8 cellular contexts compared by ENCODE assay signal in genomic region chr9:129995409-129996160, GRCh38. TPM values are rescaled to one million over a fixed set of nuclear protein-coding genes. Genes with fewer than 3 reads are reported as not detected.
DNase-seq lines count a peak whose midpoint lies in the region; TF ChIP-seq lines count a peak whose summit lies in the region.

No MANE protein-coding gene starts in this region.

- intact Hi-C loops in dendritic cell treated with granulocyte-macrophage colony-stimulating factor and Interleukin-4, amounts not matched to agents 40 ng/mL and 50 ng/mL, for 4 days (cut with micrococcal nuclease): loop anchor here (5.0 kb wide), 1 partner anchor 38 kb away; no protein-coding TSS in a partner anchor

- H3F3A ChIP-seq in DOHH2 (ENCODE audit: control insufficient read depth, insufficient read depth): peaks cover 41% of the 10 kb centered on the region

- DNase-seq in occipital lobe (lab: John Stamatoyannopoulos, UW): peak; percentile 5
- no peak for DNase-seq in NCI-H1092 (lab: John Stamatoyannopoulos, UW)
- DNase-seq in NCI-H774 (lab: John Stamatoyannopoulos, UW): no peak
- no peak for DNase-seq in NCI-H1694 treated with DMSO at 0.1 percent for 48 hours (lab: John Stamatoyannopoulos, UW)
- DNase-seq in GF-D8 (lab: John Stamatoyannopoulos, UW): no peak

- peaks cover 41% of the 10 kb centered on the region for H3K36me3 Mint-ChIP-seq in dendritic cell treated with granulocyte-macrophage colony-stimulating factor and Interleukin-4, amounts not matched to agents 40 ng/mL and 50 ng/mL, for 4 days (ENCODE audit: low read depth)

- no peak overlapping the region for H2AFZ ChIP-seq in OCI-LY3 (ENCODE audit: low read depth, low read length)

- TF ChIP-seq CTCF in DOHH2 (IDR thresholded peaks at IDR 0.05; ENCODE audit: low read depth, low read length, poor library complexity, severe bottlenecking): no peak
- no peak for TF ChIP-seq CTCF in OCI-LY3 (IDR thresholded peaks at IDR 0.05; ENCODE audit: low read depth, low read length)

- H3K9me2 ChIP-seq in DOHH2 (replicated peaks; ENCODE audit: control insufficient read depth, low read length): no peaks in the 10 kb centered on the region

- peaks cover 53% of the 10 kb centered on the region for H3K4me1 Mint-ChIP-seq in dendritic cell treated with granulocyte-macrophage colony-stimulating factor and Interleukin-4, amounts not matched to agents 40 ng/mL and 50 ng/mL, for 4 days (ENCODE audit: low read depth)

- H3K9me3 Mint-ChIP-seq in dendritic cell treated with granulocyte-macrophage colony-stimulating factor and Interleukin-4, amounts not matched to agents 40 ng/mL and 50 ng/mL, for 4 days: no peaks in the 10 kb centered on the region

- peak overlapping the region; percentile 76 for H3K9ac ChIP-seq in OCI-LY3 (ENCODE audit: low read length)

- no peaks in the 10 kb centered on the region for H3K27me3 Mint-ChIP-seq in dendritic cell treated with granulocyte-macrophage colony-stimulating factor and Interleukin-4, amounts not matched to agents 40 ng/mL and 50 ng/mL, for 4 days

- no peaks in the 10 kb centered on the region for H3K27me3 ChIP-seq in DOHH2 (ENCODE audit: control insufficient read depth, low read length)
- no peaks in the 10 kb centered on the region for H3K27me3 ChIP-seq in OCI-LY3 (ENCODE audit: low read depth, low read length)

- peaks cover 12% of the 10 kb centered on the region for H4K20me1 ChIP-seq in DOHH2 (ENCODE audit: control insufficient read depth, insufficient read depth, low read depth, low read length)
- peaks cover 35% of the 10 kb centered on the region for H4K20me1 ChIP-seq in OCI-LY3 (ENCODE audit: insufficient read depth, low read length)

- H3K27ac ChIP-seq in DOHH2 (ENCODE audit: low read depth, low read length) (peak overlapping the region; percentile 94), OCI-LY3 (ENCODE audit: low read length) (peak overlapping the region; percentile 94)

- peak overlapping the region; percentile 92 for H3K27ac Mint-ChIP-seq in dendritic cell treated with granulocyte-macrophage colony-stimulating factor and Interleukin-4, amounts not matched to agents 40 ng/mL and 50 ng/mL, for 4 days

- H3K4me3 ChIP-seq in DOHH2 (ENCODE audit: low read length) (peak overlapping the region; percentile 67), OCI-LY3 (ENCODE audit: low read length) (peak overlapping the region; percentile 55)

- peaks cover 99% of the 10 kb centered on the region for H3K4me1 ChIP-seq in DOHH2 (ENCODE audit: control insufficient read depth, low read length)
- peaks cover 92% of the 10 kb centered on the region for H3K4me1 ChIP-seq in OCI-LY3 (ENCODE audit: low read length)

- peaks cover 48% of the 10 kb centered on the region for H3K36me3 ChIP-seq in DOHH2 (ENCODE audit: control insufficient read depth, low read length)
- H3K36me3 ChIP-seq in OCI-LY3 (replicated peaks; ENCODE audit: low read depth, low read length): peaks cover 35% of the 10 kb centered on the region

- H3K4me3 Mint-ChIP-seq in dendritic cell treated with granulocyte-macrophage colony-stimulating factor and Interleukin-4, amounts not matched to agents 40 ng/mL and 50 ng/mL, for 4 days: peak overlapping the region; percentile 65

- peaks cover 97% of the 10 kb centered on the region for H3K79me2 ChIP-seq in DOHH2 (ENCODE audit: control insufficient read depth, low read length)
- H3K79me2 ChIP-seq in OCI-LY3 (ENCODE audit: low read length): peaks cover 100% of the 10 kb centered on the region

- H3K9me3 ChIP-seq in DOHH2 (ENCODE audit: control insufficient read depth, insufficient read depth, low read length) (no peaks in the 10 kb centered on the region), OCI-LY3 (ENCODE audit: insufficient read depth, low read length) (no peaks in the 10 kb centered on the region)

- H3K4me2 ChIP-seq in DOHH2 (ENCODE audit: low read length) (peak overlapping the region; percentile 79), OCI-LY3 (ENCODE audit: low read length) (peak overlapping the region; percentile 88)

RNA-seq across cellular contexts. Expression of gene FNBP1, which starts 47.4 kb away (rescaled TPM):
- 59.9 TPM for total RNA-seq in occipital lobe

RNA-seq across cellular contexts. Expression of gene GPR107, which starts 58.1 kb away (rescaled TPM):
- total RNA-seq in occipital lobe: 22.3 TPM
